In the genomic region with DNA sequence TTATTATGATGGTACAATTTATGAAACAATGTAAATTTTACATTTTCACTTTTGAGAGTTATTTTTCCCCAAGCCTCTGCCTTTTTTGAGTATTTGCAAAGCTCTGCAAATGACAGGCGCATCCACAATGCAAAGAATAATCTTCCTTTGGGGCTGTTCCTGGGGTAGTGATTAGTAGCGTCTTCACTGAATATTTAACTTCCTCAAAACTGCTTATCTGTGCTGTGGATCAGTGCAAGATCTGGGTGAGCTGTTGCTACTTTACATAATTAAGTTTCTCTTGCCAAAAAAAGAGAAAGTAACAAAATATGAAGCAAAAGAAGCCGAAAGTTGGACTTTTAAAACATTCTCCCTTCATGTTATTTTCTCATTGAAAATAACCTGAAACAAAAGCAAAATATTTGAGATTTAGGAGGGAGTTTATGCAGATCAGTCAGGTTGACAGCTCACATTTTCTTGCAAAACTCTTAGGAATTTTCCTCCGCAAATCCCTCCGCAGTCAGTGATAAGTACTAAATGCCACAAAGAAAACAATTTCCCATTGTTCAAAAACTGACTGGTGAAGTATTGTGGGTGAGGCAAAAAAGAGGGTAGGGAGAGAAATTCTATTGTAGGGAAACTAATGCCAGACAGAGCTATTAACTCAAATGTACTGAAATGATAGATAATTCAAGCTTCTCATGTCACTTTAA, we compare ENCODE assay signal across 9 cellular contexts.
DNase-seq lines count a peak whose midpoint lies in the region; TF ChIP-seq lines count a peak whose summit lies in the region.
"Had no signal": no experiment of that assay in that cellular context is flagged by ENCODE, and none has a peak within 500 bp of the region (broad histone marks: within the 10 kb centered on the region; RNA-seq: fewer than 3 reads in every experiment).

No MANE protein-coding gene starts in this region.

- H3K4me1 ChIP-seq in mammary epithelial cell (ENCODE audit: insufficient read depth, low read length) (no peaks in the 10 kb centered on the region), SJCRH30 (no peaks in the 10 kb centered on the region)

- no peak for TF ChIP-seq CTCF in mammary epithelial cell (conservative IDR thresholded peaks at IDR 0.05 in 1 of 2, IDR thresholded peaks at IDR 0.05 in 1 of 2; ENCODE audit: extremely low read depth in 1 of 2, insufficient read depth in 1 of 2, low read depth in 1 of 2, low read length in 2 of 2)
- no peak for TF ChIP-seq CTCF in MCF 10A (IDR thresholded peaks at IDR 0.05; ENCODE audit: unreplicated experiment)
- no peak for TF ChIP-seq CTCF in fibroblast of villous mesenchyme (IDR thresholded peaks at IDR 0.05; ENCODE audit: insufficient read depth, low read depth, low read length)
- no peak for TF ChIP-seq CTCF in nephron progenitor cell (IDR thresholded peaks at IDR 0.05)
- TF ChIP-seq CTCF in GM13976 (IDR thresholded peaks at IDR 0.05; ENCODE audit: borderline replicate concordance, control extremely low read depth, extremely low read depth, insufficient read depth, missing control alignments): no peak

- 34% methylated on average over 5 of the region's 5 CpGs for WGBS in mammary epithelial cell (ENCODE audit: low coverage, missing lambda C conversion rate)

- H3K9me3 Mint-ChIP-seq in MCF 10A (ENCODE audit: unreplicated experiment): no peaks in the 10 kb centered on the region
- H3K9me3 Mint-ChIP-seq in nephron progenitor cell: no peaks in the 10 kb centered on the region

- in situ Hi-C loops in mammary epithelial cell (cut with MboI; ENCODE audit: low sequenced_read_pairs in 2 of 2): no loop called here
- in situ Hi-C loops in GM13976 (cut with MboI; ENCODE audit: low sequenced_read_pairs, unreplicated experiment): no loop called here

- H3K4me2 ChIP-seq in mammary epithelial cell (ENCODE audit: insufficient read depth, low read depth, low read length): peak overlapping the region; percentile 26

- H3K27me3 Mint-ChIP-seq in MCF 10A (ENCODE audit: insufficient read depth, unreplicated experiment): no peaks in the 10 kb centered on the region
- H3K27me3 Mint-ChIP-seq in nephron progenitor cell (ENCODE audit: low read depth, poor library complexity): no peaks in the 10 kb centered on the region

- H3K79me2 ChIP-seq in mammary epithelial cell (ENCODE audit: insufficient read depth, low read length): no peaks in the 10 kb centered on the region

- peak; percentile 53 for DNase-seq in mammary epithelial cell
- DNase-seq in MCF 10A (ENCODE audit: unreplicated experiment): no peak
- peak; percentile 2 to 17 for DNase-seq in SJCRH30
- DNase-seq in fibroblast of villous mesenchyme (ENCODE audit: low read depth): peak; percentile 8
- no peak for DNase-seq in nephron progenitor cell
- DNase-seq in GM13976 (ENCODE audit: low spot score): no peak
- DNase-seq in activated gamma-delta T cell (lab: John Stamatoyannopoulos, UW): no peak
- DNase-seq in DMS53 (lab: John Stamatoyannopoulos, UW): no peak
- DNase-seq: NCI-H187 had no signal

- POLR2A ChIA-PET in MCF 10A (lab: Yijun Ruan, JAX): interaction anchor here (0.7 kb wide), 1 partner anchor 16 kb away, joined by 3 read pairs; no protein-coding TSS in a partner anchor

- no peak overlapping the region for H3K9ac ChIP-seq in mammary epithelial cell (ENCODE audit: insufficient read depth, low read length)

- BruUV-seq in mammary epithelial cell (replicated peaks; lab: Mats Ljungman, UMichigan) (no TSS peak), MCF 10A (replicated peaks; lab: Mats Ljungman, UMichigan) (no TSS peak)

- H3K36me3 ChIP-seq in mammary epithelial cell (ENCODE audit: insufficient read depth, low read length) (no peaks in the 10 kb centered on the region), SJCRH30 (no peaks in the 10 kb centered on the region)

- H3K9me3 ChIP-seq in mammary epithelial cell (replicated peaks; ENCODE audit: insufficient read depth, low read length) (no peaks in the 10 kb centered on the region), SJCRH30 (replicated peaks) (no peaks in the 10 kb centered on the region)

- H2AFZ ChIP-seq in mammary epithelial cell (ENCODE audit: low read depth, low read length): no peak overlapping the region

- H3K27ac Mint-ChIP-seq in MCF 10A (ENCODE audit: low read depth, unreplicated experiment): no peak overlapping the region
- H3K27ac Mint-ChIP-seq in nephron progenitor cell: no peak overlapping the region

- no peak overlapping the region for H3K27ac ChIP-seq in mammary epithelial cell (ENCODE audit: insufficient read depth, low read depth, low read length)
- H3K27ac ChIP-seq in SJCRH30: no peak overlapping the region

- peaks cover 6% of the 10 kb centered on the region for H3K27me3 ChIP-seq in mammary epithelial cell (ENCODE audit: insufficient read depth, low read length)
- H3K27me3 ChIP-seq in SJCRH30: no peaks in the 10 kb centered on the region

- no peaks in the 10 kb centered on the region for H3K4me1 Mint-ChIP-seq in MCF 10A (ENCODE audit: insufficient read depth, unreplicated experiment)
- H3K4me1 Mint-ChIP-seq in nephron progenitor cell: peaks cover 6% of the 10 kb centered on the region

- H3K4me3 Mint-ChIP-seq in MCF 10A (ENCODE audit: unreplicated experiment) (no peak overlapping the region), nephron progenitor cell (no peak overlapping the region)

- intact Hi-C loops in mammary epithelial cell (cut with micrococcal nuclease) (no loop called here), MCF 10A (cut with micrococcal nuclease) (no loop called here)

- H3K4me3 ChIP-seq in mammary epithelial cell (replicated peaks in 1 of 3; ENCODE audit: insufficient read depth in 1 of 3, low read depth in 2 of 3, low read length in 3 of 3) (no peak overlapping the region), SJCRH30 (no peak overlapping the region), fibroblast of villous mesenchyme (ENCODE audit: low read depth, low read length) (no peak overlapping the region)

- H3K36me3 Mint-ChIP-seq in MCF 10A (ENCODE audit: insufficient read depth, unreplicated experiment) (no peaks in the 10 kb centered on the region), nephron progenitor cell (ENCODE audit: low read depth) (no peaks in the 10 kb centered on the region)

- dilution Hi-C loops in mammary epithelial cell (cut with HindIII; ENCODE audit: low sequenced_read_pairs): no loop called here

- CTCF ChIA-PET in mammary epithelial cell (lab: Charles Lee; ENCODE audit: low non-redundant PET) (no interaction called here), MCF 10A (lab: Yijun Ruan, JAX) (interaction anchor here (0.6 to 0.7 kb wide), 2 partner anchors 23 to 27 kb away, joined by 3 read pairs; no protein-coding TSS in a partner anchor)

- no peaks in the 10 kb centered on the region for H4K20me1 ChIP-seq in mammary epithelial cell (ENCODE audit: insufficient read depth, low read length)

Comparison
In these comparisons a context has a peak if more than half of its experiments do, and no peak if none do; other contexts are left out.
1. DNase-seq: peak in mammary epithelial cell (single experiment), SJCRH30 (2 of 2) and fibroblast of villous mesenchyme (single experiment); none in MCF 10A (single experiment), nephron progenitor cell (single experiment), GM13976 (single experiment), activated gamma-delta T cell (single experiment) and DMS53 (single experiment).